Comparison of ENCODE assay signal across 15 cellular contexts in genomic region chr20:62318411-62319345, GRCh38. TPM values are rescaled to one million over a fixed set of nuclear protein-coding genes. Genes with fewer than 3 reads are reported as not detected.
DNase-seq lines count a peak whose midpoint lies in the region; ATAC-seq and TF ChIP-seq lines count a peak whose summit lies in the region.
"Had no signal": no experiment of that assay in that cellular context is flagged by ENCODE, and none has a peak within 500 bp of the region (broad histone marks: within the 10 kb centered on the region; RNA-seq: fewer than 3 reads in every experiment).

No MANE protein-coding gene starts in this region.

- peaks cover 83% of the 10 kb centered on the region for H3K36me3 ChIP-seq in RWPE2 (ENCODE audit: low read depth)

- H3K27me3 ChIP-seq in RWPE2 (ENCODE audit: insufficient read depth, poor library complexity, severe bottlenecking): no peaks in the 10 kb centered on the region
- H3K27me3 ChIP-seq: BLaER1 treated with 17β-estradiol and CSF1 and Interleukin-3, amounts not matched to agents 10 nM and 100 nM had no signal

- H3K4me3 ChIP-seq in RWPE2 (ENCODE audit: severe bottlenecking): no peak overlapping the region
- H3K4me3 ChIP-seq: BLaER1 treated with 17β-estradiol and CSF1 and Interleukin-3, amounts not matched to agents 10 nM and 100 nM; prostate gland had no signal

- H3K27ac Mint-ChIP-seq in glutamatergic neuron (ENCODE audit: unreplicated experiment): peak overlapping the region; percentile 33

- H3K9me3 Mint-ChIP-seq in glutamatergic neuron (ENCODE audit: unreplicated experiment): peaks cover 4% of the 10 kb centered on the region
- H3K9me3 Mint-ChIP-seq: naive thymus-derived CD4-positive, alpha-beta T cell had no signal

- DNase-seq in 8988T (peak; percentile 72), RWPE2 (ENCODE audit: low spot score) (peak; percentile 88), glutamatergic neuron (no peak), GM19238 (ENCODE audit: insufficient read length, low spot score) (no peak), HuH-7.5 (ENCODE audit: low spot score) (no peak)
- DNase-seq in stimulated activated CD4-positive, alpha-beta T cell treated with anti-CD3 and anti-CD28 coated beads, Interleukin-15, amount 100 ng/mL, for 24 hours: no peak
- DNase-seq: activated naive CD4-positive, alpha-beta T cell treated with anti-CD3 and anti-CD28 coated beads, Interleukin-2, amount 50 U/mL, for 16 hours; effector memory CD4-positive, alpha-beta T cell; foreskin fibroblast; naive thymus-derived CD4-positive, alpha-beta T cell; NCI-H187; NCI-H446 had no signal

- H3K27ac ChIP-seq in C4-2B (0 out of 2 replicates have a peak overlapping the region, but pooled peaks have one; percentile 0), RWPE2 (ENCODE audit: poor library complexity, severe bottlenecking) (no peak overlapping the region)
- H3K27ac ChIP-seq: BLaER1 treated with 17β-estradiol and CSF1 and Interleukin-3, amounts not matched to agents 10 nM and 100 nM; prostate gland had no signal

- no peaks in the 10 kb centered on the region for H3K4me1 ChIP-seq in RWPE2 (ENCODE audit: insufficient read depth, poor library complexity, severe bottlenecking)
- H3K4me1 ChIP-seq: BLaER1 treated with 17β-estradiol and CSF1 and Interleukin-3, amounts not matched to agents 10 nM and 100 nM; prostate gland had no signal

- H3K27me3 Mint-ChIP-seq in glutamatergic neuron (ENCODE audit: unreplicated experiment): peaks cover 5% of the 10 kb centered on the region
- H3K27me3 Mint-ChIP-seq: naive thymus-derived CD4-positive, alpha-beta T cell had no signal

- TF ChIP-seq CTCF in C4-2B (conservative IDR thresholded peaks at IDR 0.05) (no peak), RWPE2 (IDR thresholded peaks at IDR 0.05; ENCODE audit: poor library complexity, severe bottlenecking) (no peak), glutamatergic neuron (IDR thresholded peaks at IDR 0.05; ENCODE audit: partially characterized antibody, unreplicated experiment) (no peak)

- H3K4me1 Mint-ChIP-seq in glutamatergic neuron (ENCODE audit: low read depth, unreplicated experiment): no peaks in the 10 kb centered on the region

- H3K36me3 Mint-ChIP-seq in glutamatergic neuron (ENCODE audit: unreplicated experiment): no peaks in the 10 kb centered on the region
- H3K36me3 Mint-ChIP-seq: naive thymus-derived CD4-positive, alpha-beta T cell had no signal

- H3K4me3 Mint-ChIP-seq in glutamatergic neuron (ENCODE audit: unreplicated experiment): no peak overlapping the region
- H3K4me3 Mint-ChIP-seq: naive thymus-derived CD4-positive, alpha-beta T cell had no signal

- peak; percentile 3 for ATAC-seq in RWPE2 (ENCODE audit: low read depth)
- ATAC-seq: naive thymus-derived CD4-positive, alpha-beta T cell had no signal

- no peaks in the 10 kb centered on the region for H3K9me3 ChIP-seq in RWPE2 (ENCODE audit: severe bottlenecking)
- H3K9me3 ChIP-seq: BLaER1 treated with 17β-estradiol and CSF1 and Interleukin-3, amounts not matched to agents 10 nM and 100 nM; prostate gland had no signal

RNA-seq across cellular contexts. Expression of gene ADRM1, which starts 15.9 kb away (rescaled TPM):
- total RNA-seq in glutamatergic neuron (ENCODE audit: unreplicated experiment): 74.8 TPM

RNA-seq across cellular contexts. Expression of gene LAMA5, which starts 48.4 kb away (rescaled TPM):
- total RNA-seq in glutamatergic neuron (ENCODE audit: unreplicated experiment): 724 TPM

Comparison
In these comparisons a context has a peak if more than half of its experiments do, and no peak if none do; other contexts are left out.
1. DNase-seq: peak in 8988T (single experiment) and RWPE2 (single experiment); none in glutamatergic neuron (single experiment), GM19238 (single experiment), HuH-7.5 (single experiment) and stimulated activated CD4-positive, alpha-beta T cell treated with anti-CD3 and anti-CD28 coated beads, Interleukin-15, amount 100 ng/mL, for 24 hours (single experiment).